Comparison of ENCODE assay signal across 26 cellular contexts in the genomic region with DNA sequence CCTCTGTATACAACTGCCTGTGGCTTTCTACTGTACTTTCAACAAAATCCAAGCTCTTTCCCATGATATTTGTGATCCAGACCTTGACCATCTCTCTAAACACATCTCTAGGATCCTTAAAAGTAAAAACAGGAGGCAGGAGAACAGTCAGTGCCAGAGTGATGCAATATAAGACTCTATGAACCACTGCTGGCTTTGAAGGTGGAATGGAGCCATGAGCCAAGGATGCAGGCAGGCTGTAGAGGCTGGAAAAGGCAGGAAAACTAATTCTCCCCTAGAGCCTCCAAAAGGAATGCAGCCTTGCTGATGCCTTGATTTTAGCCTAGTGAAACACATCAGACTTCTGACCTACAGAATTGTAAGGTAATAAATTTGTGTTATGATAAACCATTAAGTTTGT. TPM values are rescaled to one million over a fixed set of nuclear protein-coding genes. Genes with fewer than 3 reads are reported as not detected.
DNase-seq lines count a peak whose midpoint lies in the region; ATAC-seq and TF ChIP-seq lines count a peak whose summit lies in the region.
"Had no signal": no experiment of that assay in that cellular context is flagged by ENCODE, and none has a peak within 500 bp of the region (broad histone marks: within the 10 kb centered on the region; RNA-seq: fewer than 3 reads in every experiment).

No MANE protein-coding gene starts in this region.

- H3K4me3 ChIP-seq in GM23338 (no peak overlapping the region), left ventricle myocardium inferior (no peak overlapping the region), coronary artery (no peak overlapping the region)
- H3K4me3 ChIP-seq: thoracic aorta had no signal

- 0 out of 3 replicates have a peak, but pooled peaks cover 2% of the 10 kb centered on the region for H3K36me3 Mint-ChIP-seq in GM23338 (ENCODE audit: low read depth)
- H3K36me3 Mint-ChIP-seq: CD4-positive, alpha-beta memory T cell had no signal

- intact Hi-C loops in left ventricle myocardium inferior (cut with micrococcal nuclease) = no loop called here

- no peaks in the 10 kb centered on the region for H3K9me3 Mint-ChIP-seq in GM23338
- H3K9me3 Mint-ChIP-seq: CD4-positive, alpha-beta memory T cell; HFFc6 had no signal

- TF ChIP-seq CTCF in GM23338 (conservative IDR thresholded peaks at IDR 0.05; ENCODE audit: low read depth in 2 of 2) (no peak), left ventricle myocardium inferior (IDR thresholded peaks at IDR 0.05; ENCODE audit: borderline replicate concordance) (no peak), coronary artery (IDR thresholded peaks at IDR 0.05) (no peak)

- no peaks in the 10 kb centered on the region for H3K9me2 ChIP-seq in GM23338 (ENCODE audit: insufficient read depth)

- H3K9me3 ChIP-seq in left ventricle myocardium inferior (replicated peaks) = no peaks in the 10 kb centered on the region
- H3K9me3 ChIP-seq: thoracic aorta had no signal

- peaks cover 16% of the 10 kb centered on the region for H3K4me1 ChIP-seq in GM23338 (ENCODE audit: insufficient read depth)
- H3K4me1 ChIP-seq in left ventricle myocardium inferior = no peaks in the 10 kb centered on the region

- H2AFZ ChIP-seq in GM23338 = peak overlapping the region; percentile 29; the same call in 1 of the 2 replicates

- DNase-seq in GM23338 (ENCODE audit: low spot score) = peak; percentile 27
- peak; percentile 8 for DNase-seq in amniotic epithelial cell (ENCODE audit: low read depth)
- DNase-seq in left ventricle myocardium inferior = peak; percentile 14
- peak; percentile 6 for DNase-seq in renal cortical epithelial cell (ENCODE audit: low read depth)
- no peak for DNase-seq in stimulated activated CD4-positive, alpha-beta T cell treated with anti-CD3 and anti-CD28 coated beads, Interleukin-2, amount 100 ng/mL, for 24 hours
- DNase-seq in NCI-H1436 treated with DMSO at 0.1 percent for 48 hours (lab: John Stamatoyannopoulos, UW) = no peak
- DNase-seq in coronary artery (ENCODE audit: low spot score) = no peak
- DNase-seq: activated CD8-positive, alpha-beta T cell treated with anti-CD3 and anti-CD28 coated beads, Interleukin-2, amount 10 ng/mL, durations not matched to agents 7 days and 5 days; activated gamma-delta T cell treated with Interleukin-2 at 50 U/mL for 16 hours; CD4-positive, alpha-beta memory T cell; HFFc6; midbrain; NCI-H1105; NCI-H2081; nephron progenitor cell; PC-3; SHP77 treated with DMSO at 0.1 percent for 48 hours; small intestine; stimulated activated naive CD4-positive, alpha-beta T cell; SW 1271 had no signal

- H3K27me3 ChIP-seq in GM23338 (ENCODE audit: insufficient read depth) (no peaks in the 10 kb centered on the region), left ventricle myocardium inferior (ENCODE audit: low read depth) (no peaks in the 10 kb centered on the region)

- H3K36me3 ChIP-seq in GM23338 (ENCODE audit: insufficient read depth) (no peaks in the 10 kb centered on the region), left ventricle myocardium inferior (no peaks in the 10 kb centered on the region)
- H3K36me3 ChIP-seq: thoracic aorta had no signal

- peak overlapping the region; percentile 54 for H3K27ac Mint-ChIP-seq in GM23338
- H3K27ac Mint-ChIP-seq: activated CD8-positive, alpha-beta T cell treated with anti-CD3 and anti-CD28 coated beads, Interleukin-2, amount 10 ng/mL, durations not matched to agents 7 days and 5 days; CD4-positive, alpha-beta memory T cell; HFFc6; nephron progenitor cell; progenitor cell of endocrine pancreas had no signal

- H3F3A ChIP-seq in GM23338 (replicated peaks; ENCODE audit: low read depth) = no peaks in the 10 kb centered on the region

- ATAC-seq in GM23338 (peak; percentile 65), HG03159 (IDR thresholded peaks at IDR 0.05; ENCODE audit: unreplicated experiment) (no peak)
- ATAC-seq: activated CD4-positive, CD25-positive, alpha-beta regulatory T cell treated with anti-CD3 and anti-CD28 coated beads, Interleukin-2, amount 50 U/mL, for 24 hours; activated CD8-positive, alpha-beta T cell treated with anti-CD3 and anti-CD28 coated beads, Interleukin-2, amount 10 ng/mL, durations not matched to agents 7 days and 5 days; PC-3 had no signal

- no peaks in the 10 kb centered on the region for H3K79me2 ChIP-seq in GM23338 (replicated peaks; ENCODE audit: insufficient read depth)

- no peaks in the 10 kb centered on the region for H3K27me3 Mint-ChIP-seq in GM23338 (ENCODE audit: insufficient read depth, low read depth, poor library complexity)
- H3K27me3 Mint-ChIP-seq: CD4-positive, alpha-beta memory T cell; progenitor cell of endocrine pancreas had no signal

- peaks cover 22% of the 10 kb centered on the region for H3K4me1 Mint-ChIP-seq in GM23338
- H3K4me1 Mint-ChIP-seq: CD4-positive, alpha-beta memory T cell had no signal

- H3K4me2 ChIP-seq in GM23338 = no peak overlapping the region

- no peaks in the 10 kb centered on the region for H4K20me1 ChIP-seq in GM23338 (replicated peaks; ENCODE audit: insufficient read depth)

- H3K4me3 Mint-ChIP-seq in GM23338 = no peak overlapping the region
- H3K4me3 Mint-ChIP-seq: activated CD8-positive, alpha-beta T cell treated with anti-CD3 and anti-CD28 coated beads, Interleukin-2, amount 10 ng/mL, durations not matched to agents 7 days and 5 days; CD4-positive, alpha-beta memory T cell; HFFc6; nephron progenitor cell had no signal

- H3K27ac ChIP-seq in GM23338 (ENCODE audit: low read depth) (no peak overlapping the region), left ventricle myocardium inferior (replicated peaks) (no peak overlapping the region), coronary artery (no peak overlapping the region)
- H3K27ac ChIP-seq: thoracic aorta had no signal

TF ChIP-seq in GM23338, 12 proteins besides CTCF, POLR2A, EP300 and RAD21 (continues in another document):
- no peak for TF ChIP-seq EZH2phosphoT487 (IDR thresholded peaks at IDR 0.05; ENCODE audit: unreplicated experiment)
- TF ChIP-seq CREB1 (CRISPR knock-in tag; IDR thresholded peaks at IDR 0.05; ENCODE audit: low read depth) = no peak
- no peak for TF ChIP-seq ZNF331 (CRISPR knock-in tag; IDR thresholded peaks at IDR 0.05; ENCODE audit: low read depth)
- no peak for TF ChIP-seq STAT1 (IDR thresholded peaks at IDR 0.05; ENCODE audit: unreplicated experiment)
- TF ChIP-seq, protein P1, sequence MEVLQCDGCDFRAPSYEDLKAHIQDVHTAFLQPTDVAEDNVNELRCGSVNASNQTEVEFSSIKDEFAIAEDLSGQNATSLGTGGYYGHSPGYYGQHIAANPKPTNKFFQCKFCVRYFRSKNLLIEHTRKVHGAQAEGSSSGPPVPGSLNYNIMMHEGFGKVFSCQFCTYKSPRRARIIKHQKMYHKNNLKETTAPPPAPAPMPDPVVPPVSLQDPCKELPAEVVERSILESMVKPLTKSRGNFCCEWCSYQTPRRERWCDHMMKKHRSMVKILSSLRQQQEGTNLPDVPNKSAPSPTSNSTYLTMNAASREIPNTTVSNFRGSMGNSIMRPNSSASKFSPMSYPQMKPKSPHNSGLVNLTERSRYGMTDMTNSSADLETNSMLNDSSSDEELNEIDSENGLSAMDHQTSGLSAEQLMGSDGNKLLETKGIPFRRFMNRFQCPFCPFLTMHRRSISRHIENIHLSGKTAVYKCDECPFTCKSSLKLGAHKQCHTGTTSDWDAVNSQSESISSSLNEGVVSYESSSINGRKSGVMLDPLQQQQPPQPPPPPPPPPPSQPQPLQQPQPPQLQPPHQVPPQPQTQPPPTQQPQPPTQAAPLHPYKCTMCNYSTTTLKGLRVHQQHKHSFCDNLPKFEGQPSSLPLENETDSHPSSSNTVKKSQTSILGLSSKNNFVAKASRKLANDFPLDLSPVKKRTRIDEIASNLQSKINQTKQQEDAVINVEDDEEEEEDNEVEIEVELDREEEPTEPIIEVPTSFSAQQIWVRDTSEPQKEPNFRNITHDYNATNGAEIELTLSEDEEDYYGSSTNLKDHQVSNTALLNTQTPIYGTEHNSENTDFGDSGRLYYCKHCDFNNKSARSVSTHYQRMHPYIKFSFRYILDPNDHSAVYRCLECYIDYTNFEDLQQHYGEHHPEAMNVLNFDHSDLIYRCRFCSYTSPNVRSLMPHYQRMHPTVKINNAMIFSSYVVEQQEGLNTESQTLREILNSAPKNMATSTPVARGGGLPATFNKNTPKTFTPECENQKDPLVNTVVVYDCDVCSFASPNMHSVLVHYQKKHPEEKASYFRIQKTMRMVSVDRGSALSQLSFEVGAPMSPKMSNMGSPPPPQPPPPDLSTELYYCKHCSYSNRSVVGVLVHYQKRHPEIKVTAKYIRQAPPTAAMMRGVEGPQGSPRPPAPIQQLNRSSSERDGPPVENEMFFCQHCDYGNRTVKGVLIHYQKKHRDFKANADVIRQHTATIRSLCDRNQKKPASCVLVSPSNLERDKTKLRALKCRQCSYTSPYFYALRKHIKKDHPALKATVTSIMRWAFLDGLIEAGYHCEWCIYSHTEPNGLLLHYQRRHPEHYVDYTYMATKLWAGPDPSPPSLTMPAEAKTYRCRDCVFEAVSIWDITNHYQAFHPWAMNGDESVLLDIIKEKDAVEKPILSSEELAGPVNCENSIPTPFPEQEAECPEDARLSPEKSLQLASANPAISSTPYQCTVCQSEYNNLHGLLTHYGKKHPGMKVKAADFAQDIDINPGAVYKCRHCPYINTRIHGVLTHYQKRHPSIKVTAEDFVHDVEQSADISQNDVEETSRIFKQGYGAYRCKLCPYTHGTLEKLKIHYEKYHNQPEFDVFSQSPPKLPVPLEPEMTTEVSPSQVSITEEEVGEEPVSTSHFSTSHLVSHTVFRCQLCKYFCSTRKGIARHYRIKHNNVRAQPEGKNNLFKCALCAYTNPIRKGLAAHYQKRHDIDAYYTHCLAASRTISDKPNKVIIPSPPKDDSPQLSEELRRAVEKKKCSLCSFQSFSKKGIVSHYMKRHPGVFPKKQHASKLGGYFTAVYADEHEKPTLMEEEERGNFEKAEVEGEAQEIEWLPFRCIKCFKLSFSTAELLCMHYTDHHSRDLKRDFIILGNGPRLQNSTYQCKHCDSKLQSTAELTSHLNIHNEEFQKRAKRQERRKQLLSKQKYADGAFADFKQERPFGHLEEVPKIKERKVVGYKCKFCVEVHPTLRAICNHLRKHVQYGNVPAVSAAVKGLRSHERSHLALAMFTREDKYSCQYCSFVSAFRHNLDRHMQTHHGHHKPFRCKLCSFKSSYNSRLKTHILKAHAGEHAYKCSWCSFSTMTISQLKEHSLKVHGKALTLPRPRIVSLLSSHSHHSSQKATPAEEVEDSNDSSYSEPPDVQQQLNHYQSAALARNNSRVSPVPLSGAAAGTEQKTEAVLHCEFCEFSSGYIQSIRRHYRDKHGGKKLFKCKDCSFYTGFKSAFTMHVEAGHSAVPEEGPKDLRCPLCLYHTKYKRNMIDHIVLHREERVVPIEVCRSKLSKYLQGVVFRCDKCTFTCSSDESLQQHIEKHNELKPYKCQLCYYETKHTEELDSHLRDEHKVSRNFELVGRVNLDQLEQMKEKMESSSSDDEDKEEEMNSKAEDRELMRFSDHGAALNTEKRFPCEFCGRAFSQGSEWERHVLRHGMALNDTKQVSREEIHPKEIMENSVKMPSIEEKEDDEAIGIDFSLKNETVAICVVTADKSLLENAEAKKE (CRISPR knock-in tag; IDR thresholded peaks at IDR 0.05) = no peak
- TF ChIP-seq ZNF114 (CRISPR knock-in tag; IDR thresholded peaks at IDR 0.05) = no peak

RNA-seq across cellular contexts. Expression of a gene that starts 45.5 kb away (rescaled TPM):
- 0.23 TPM in 1 of 2 replicates, not detected in the other for total RNA-seq in GM23338 (2014; rRNA removed; shearing (Covaris generic))
- 0.31 and 0.40 TPM in 2 replicates for polyA plus RNA-seq in GM23338 (2016; fragmentation: Nextera tagmentation; extraction: Ambion mirVana)
- 7.4 TPM for total RNA-seq in left ventricle myocardium inferior
- total RNA-seq in renal cortical epithelial cell = under 0.01 TPM in 1 of 2 replicates, not detected in the other
- total RNA-seq: bronchial epithelial cell, endothelial cell of umbilical vein, PC-3 had no signal
- polyA plus RNA-seq: endothelial cell of umbilical vein had no signal

Comparison
In these comparisons a context has a peak if more than half of its experiments do, and no peak if none do; other contexts are left out.
1. DNase-seq: peak in GM23338 (single experiment), amniotic epithelial cell (single experiment), left ventricle myocardium inferior (single experiment) and renal cortical epithelial cell (single experiment); none in stimulated activated CD4-positive, alpha-beta T cell treated with anti-CD3 and anti-CD28 coated beads, Interleukin-2, amount 100 ng/mL, for 24 hours (0 of 2), NCI-H1436 treated with DMSO at 0.1 percent for 48 hours (single experiment) and coronary artery (single experiment).